In genomic region chr5:76845890-76846289, GRCh38 we compare ENCODE assay signal across 33 cellular contexts. TPM values are rescaled to one million over a fixed set of nuclear protein-coding genes. Genes with fewer than 3 reads are reported as not detected.
"Had no signal": no experiment of that assay in that cellular context is flagged by ENCODE, and none has a peak within 500 bp of the region (broad histone marks: within the 10 kb centered on the region; RNA-seq: fewer than 3 reads in every experiment).

No MANE protein-coding gene starts in this region.

- H3K27ac ChIP-seq: ascending aorta, cardiac muscle cell, VCaP had no signal

- H3K4me3 ChIP-seq: ascending aorta, cardiac muscle cell had no signal

- H3K9me3 ChIP-seq: ascending aorta had no signal

- H3K36me3 ChIP-seq: ascending aorta, cardiac muscle cell had no signal

- H3K4me1 ChIP-seq: ascending aorta had no signal

- DNase-seq: activated CD4-positive, alpha-beta memory T cell treated with anti-CD3 and anti-CD28 coated beads, Interleukin-2, amount 10 ng/mL, durations not matched to agents 7 days and 5 days; activated CD4-positive, alpha-beta T cell treated with anti-CD3 and anti-CD28 coated beads for 1 hour; activated CD4-positive, alpha-beta T cell treated with anti-CD3 and anti-CD28 coated beads for 36 hours; activated CD4-positive, alpha-beta T cell treated with anti-CD3 and anti-CD28 coated beads for 48 hours; activated CD4-positive, alpha-beta T cell treated with anti-CD3 and anti-CD28 coated beads, Interleukin-2, amount 10 ng/mL, durations not matched to agents 7 days and 5 days; activated CD4-positive, alpha-beta T cell treated with anti-CD3 and anti-CD28 coated beads, Interleukin-2, amount 50 U/mL, for 48 hours; activated CD4-positive, CD25-positive, alpha-beta regulatory T cell; activated CD8-positive, alpha-beta memory T cell treated with anti-CD3 and anti-CD28 coated beads for 24 hours; activated CD8-positive, alpha-beta memory T cell treated with anti-CD3 and anti-CD28 coated beads, Interleukin-2, amount 10 ng/mL, durations not matched to agents 7 days and 5 days; activated CD8-positive, alpha-beta memory T cell treated with anti-CD3 and anti-CD28 coated beads, Interleukin-2, amount 50 U/mL, for 48 hours; activated CD8-positive, alpha-beta T cell treated with anti-CD3 and anti-CD28 coated beads, Interleukin-2, amount 10 ng/mL, durations not matched to agents 7 days and 5 days; activated effector memory CD4-positive, alpha-beta T cell treated with Interleukin-2 at 50 U/mL for 16 hours; activated gamma-delta T cell; activated naive CD4-positive, alpha-beta T cell treated with anti-CD3 and anti-CD28 coated beads, Interleukin-2, amount 50 U/mL, for 16 hours; activated naive CD4-positive, alpha-beta T cell treated with Interleukin-2 at 50 U/mL for 16 hours; activated naive CD8-positive, alpha-beta T cell treated with anti-CD3 and anti-CD28 coated beads, Interleukin-2, amount 10 ng/mL, durations not matched to agents 7 days and 5 days; activated naive CD8-positive, alpha-beta T cell treated with anti-CD3 and anti-CD28 coated beads, Interleukin-2, amount 50 U/mL, for 24 hours; activated T-cell treated with anti-CD3 and anti-CD28 coated beads, Interleukin-2, amount 50 U/mL, for 24 hours; activated T-cell treated with anti-CD3 and anti-CD28 coated beads, Interleukin-2, amount 50 U/mL, for 48 hours; amygdala; anterior cingulate cortex; caudate nucleus; cerebellar nuclear complex; T-helper 1 cell; T-helper 2 cell; T-helper 9 cell had no signal

- H3K27me3 ChIP-seq: ascending aorta, cardiac muscle cell had no signal

- ATAC-seq: activated CD4-positive, alpha-beta T cell treated with anti-CD3 and anti-CD28 coated beads for 36 hours; activated CD4-positive, CD25-positive, alpha-beta regulatory T cell treated with anti-CD3 and anti-CD28 coated beads, Interleukin-2, amount 50 U/mL, for 24 hours; activated CD8-positive, alpha-beta memory T cell treated with anti-CD3 and anti-CD28 coated beads, Interleukin-2, amount 10 ng/mL, durations not matched to agents 7 days and 5 days; activated CD8-positive, alpha-beta T cell treated with anti-CD3 and anti-CD28 coated beads, Interleukin-2, amount 10 ng/mL, durations not matched to agents 7 days and 5 days; activated naive CD8-positive, alpha-beta T cell treated with anti-CD3 and anti-CD28 coated beads, Interleukin-2, amount 50 U/mL, for 24 hours; WTC11 had no signal

RNA-seq across cellular contexts. Expression of gene S100Z, which starts 3.9 kb away (rescaled TPM):
- total RNA-seq: ascending aorta, bronchial epithelial cell, chondrocyte, WTC11 had no signal

RNA-seq across cellular contexts. Expression of gene F2RL1, which starts 27.1 kb away (rescaled TPM):
- total RNA-seq: cardiac muscle cell had no signal
